In the genomic region with DNA sequence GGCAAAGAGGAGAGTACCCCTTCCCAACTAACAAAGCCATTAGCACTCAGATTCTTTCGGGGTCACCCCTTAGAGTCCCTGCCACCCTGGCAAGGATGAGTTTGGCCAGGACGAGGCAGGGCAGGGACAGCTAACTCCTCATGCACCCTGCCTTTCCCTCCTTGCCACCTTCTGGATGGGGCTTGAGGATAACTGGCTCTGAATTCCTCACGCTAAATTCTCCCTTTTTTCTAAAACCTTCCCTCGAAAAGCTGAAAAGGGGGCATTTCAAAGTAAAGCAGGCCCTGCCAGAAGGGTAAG, we compare ENCODE assay signal across 9 cellular contexts. TPM values are rescaled to one million over a fixed set of nuclear protein-coding genes. Genes with fewer than 3 reads are reported as not detected.
DNase-seq lines count a peak whose midpoint lies in the region; ATAC-seq, FAIRE-seq and TF ChIP-seq lines count a peak whose summit lies in the region.
"Had no signal": no experiment of that assay in that cellular context is flagged by ENCODE, and none has a peak within 500 bp of the region (broad histone marks: within the 10 kb centered on the region; RNA-seq: fewer than 3 reads in every experiment).

No MANE protein-coding gene starts in this region.

- peak overlapping the region; percentile 88; the same call in 1 of the 2 replicates for H2BK12ac ChIP-seq in H1 (ENCODE audit: low read depth, low read length)

- H4K8ac ChIP-seq in H1 (ENCODE audit: extremely low read depth, insufficient read depth, low read length): no peak overlapping the region

- H3K4me1 ChIP-seq in BLaER1 (peaks cover 59% of the 10 kb centered on the region), RWPE2 (ENCODE audit: insufficient read depth, poor library complexity, severe bottlenecking) (peaks cover 46% of the 10 kb centered on the region), H1 (replicated peaks in 1 of 4; ENCODE audit: control insufficient read depth in 3 of 4, insufficient read depth in 4 of 4, low read length in 3 of 4) (peaks cover 33 to 57% (median 41%) of the 10 kb centered on the region in 4 experiments), osteoblast (ENCODE audit: insufficient read depth, low read length) (peaks cover 48% of the 10 kb centered on the region)

- no peak for ATAC-seq in RWPE2 (ENCODE audit: low read depth)
- ATAC-seq in HG02938 (IDR thresholded peaks at IDR 0.05; ENCODE audit: unreplicated experiment): no peak

- POLR2A ChIA-PET in H1 (lab: Charles Lee; ENCODE audit: partially characterized antibody): interaction anchor here (0.9 to 13.6 kb wide), 11 partner anchors 3 to 98 kb away, joined by 3 to 151 read pairs (median 4); a partner anchor contains a TSS

- no peak overlapping the region for H3K56ac ChIP-seq in H1 (replicated peaks; ENCODE audit: insufficient read length, low read depth, low read length)

- WGBS in H1 (ENCODE audit: extremely low coverage in 1 of 2, insufficient coverage in 1 of 2, insufficient read length in 1 of 2, insufficient replicate concordance in 2 of 2, low coverage in 1 of 2, low lambda C conversion rate in 2 of 2, missing lambda C conversion rate in 1 of 2), 2 experiments: 32% methylated on average over 4 of the region's 4 CpGs; no CpG with 5 or more reads in 1 of the 2 experiments

- H3K79me2 ChIP-seq in H1 (ENCODE audit: control insufficient read depth in 1 of 2, insufficient read depth in 2 of 2, low read length in 2 of 2) (peaks cover 4 to 16% of the 10 kb centered on the region in 2 experiments; a peak in 3 of 4 replicates), osteoblast (ENCODE audit: insufficient read depth, low read length) (peaks cover 17% of the 10 kb centered on the region)

- H3K14ac ChIP-seq in H1 (ENCODE audit: insufficient read length): no peak overlapping the region

- peak overlapping the region; percentile 77; the same call in 1 of the 2 replicates for H2BK5ac ChIP-seq in H1 (ENCODE audit: low read depth, low read length)

- H3K9me3 ChIP-seq in BLaER1 (no peaks in the 10 kb centered on the region), RWPE2 (ENCODE audit: severe bottlenecking) (no peaks in the 10 kb centered on the region), H1 (ENCODE audit: insufficient read depth in 2 of 2, low read depth in 1 of 2, low read length in 1 of 2) (no peaks in the 10 kb centered on the region), osteoblast (ENCODE audit: low read depth, low read length) (no peaks in the 10 kb centered on the region)

- no peaks in the 10 kb centered on the region for H3K27me3 ChIP-seq in BLaER1
- H3K27me3 ChIP-seq in RWPE2 (ENCODE audit: insufficient read depth, poor library complexity, severe bottlenecking): no peaks in the 10 kb centered on the region
- peaks cover 0 to 3% (median 0%) of the 10 kb centered on the region in 4 experiments; a peak in 1 of 7 replicates for H3K27me3 ChIP-seq in H1 (replicated peaks in 1 of 4; ENCODE audit: control insufficient read depth in 3 of 4, extremely low read depth in 1 of 4, insufficient read depth in 3 of 4, low read length in 3 of 4)
- H3K27me3 ChIP-seq in osteoblast (ENCODE audit: insufficient read depth, low read length): no peaks in the 10 kb centered on the region

- TF ChIP-seq POLR2A in H1 (IDR thresholded peaks at IDR 0.05; ENCODE audit: control extremely low read depth in 1 of 2, low read depth in 2 of 2, low read length in 2 of 2): no peak

- H3K79me1 ChIP-seq in H1 (ENCODE audit: low read depth, low read length): peaks cover 6% of the 10 kb centered on the region

- H3K18ac ChIP-seq in H1 (ENCODE audit: extremely low read depth, low read length): peak overlapping the region; percentile 95

- peak overlapping the region; percentile 91 for H4K91ac ChIP-seq in H1 (replicated peaks; ENCODE audit: insufficient read length, low read length)

- H3K4me2 ChIP-seq in BLaER1 (peak overlapping the region; percentile 93), H1 (ENCODE audit: insufficient read depth in 1 of 2, low read depth in 2 of 2, low read length in 2 of 2) (peak overlapping the region; percentile 99 to 100), osteoblast (ENCODE audit: insufficient read depth, low read length) (no peak overlapping the region)

- H2BK20ac ChIP-seq in H1 (ENCODE audit: low read length): peak overlapping the region; percentile 67; the same call in 1 of the 2 replicates

- TF ChIP-seq CTCF in RWPE2 (IDR thresholded peaks at IDR 0.05; ENCODE audit: poor library complexity, severe bottlenecking) (no peak), H1 (IDR thresholded peaks at IDR 0.05; ENCODE audit: control extremely low read depth in 1 of 3, insufficient read depth in 1 of 3, low read depth in 1 of 3, low read length in 3 of 3) (no peak), osteoblast (IDR thresholded peaks at IDR 0.05; ENCODE audit: extremely low read depth, low read depth, low read length) (no peak)

- H2BK15ac ChIP-seq in H1 (ENCODE audit: low read length): peak overlapping the region; percentile 48; the same call in 1 of the 2 replicates

- H3K23me2 ChIP-seq in H1 (ENCODE audit: low read depth, low read length): peaks cover 26% of the 10 kb centered on the region

- H2BK120ac ChIP-seq in H1 (replicated peaks; ENCODE audit: low read depth, low read length): peak overlapping the region; percentile 58

- CTCF ChIA-PET in H1 (lab: Charles Lee; ENCODE audit: partially characterized antibody): interaction anchor here (1.5 to 22.3 kb wide), 3 partner anchors 9 to 39 kb away, joined by 11 to 654 read pairs (median 535); a partner anchor contains a TSS

- no peak for TF ChIP-seq RAD21 in H1 (IDR thresholded peaks at IDR 0.05 in 1 of 2, conservative IDR thresholded peaks at IDR 0.05 in 1 of 2; ENCODE audit: low read depth in 2 of 2, low read length in 2 of 2)

- FAIRE-seq in H1 (lab: Jason Lieb, UNC): no peak

- DNase-seq in RWPE2 (ENCODE audit: low spot score) (peak; percentile 19), H1 (ENCODE audit: low read depth in 1 of 2, low spot score in 2 of 2) (no peak), osteoblast (ENCODE audit: insufficient read length, low spot score, missing footprints) (peak; percentile 66), COR-L47 (lab: John Stamatoyannopoulos, UW) (no peak), NCI-H146 (lab: John Stamatoyannopoulos, UW) (no peak), NCI-H2107 (lab: John Stamatoyannopoulos, UW) (no peak)
- DNase-seq: DMS53 had no signal

- peak overlapping the region; percentile 76 for H3K27ac ChIP-seq in BLaER1
- H3K27ac ChIP-seq in RWPE2 (ENCODE audit: poor library complexity, severe bottlenecking): peak overlapping the region; percentile 96
- no peak overlapping the region for H3K27ac ChIP-seq in H1 (ENCODE audit: low read depth, low read length)
- no peak overlapping the region for H3K27ac ChIP-seq in osteoblast (ENCODE audit: low read depth, low read length)

- H3K9ac ChIP-seq in BLaER1 (peak overlapping the region; percentile 76), H1 (replicated peaks in 1 of 4; ENCODE audit: extremely low read depth in 1 of 4, low read depth in 3 of 4, low read length in 3 of 4) (peak overlapping the region in 1 of 4 experiments; percentile 43; a peak in 1 of 7 replicates)

- peak overlapping the region; percentile 74; the same call in 1 of the 2 replicates for H3K4me3 ChIP-seq in BLaER1
- no peak overlapping the region for H3K4me3 ChIP-seq in RWPE2 (ENCODE audit: severe bottlenecking)
- peak overlapping the region in 1 of 4 experiments; percentile 89; a peak in 2 of 8 replicates for H3K4me3 ChIP-seq in H1 (ENCODE audit: extremely low read depth in 1 of 4, insufficient read depth in 2 of 4, low read depth in 3 of 4, low read length in 4 of 4)
- H3K4me3 ChIP-seq in osteoblast (ENCODE audit: insufficient read depth, low read length): no peak overlapping the region

- TF ChIP-seq EP300 in H1 (IDR thresholded peaks at IDR 0.05; ENCODE audit: borderline replicate concordance in 1 of 2, low read depth in 2 of 2, low read length in 2 of 2): no peak

- peak overlapping the region; percentile 91; the same call in 1 of the 2 replicates for H2AK5ac ChIP-seq in H1 (ENCODE audit: low read depth, low read length)

- peak overlapping the region; percentile 4 for H3K4ac ChIP-seq in H1 (replicated peaks; ENCODE audit: insufficient read length, low read depth, low read length)

- H4K5ac ChIP-seq in H1 (ENCODE audit: insufficient read length, low read depth, low read length): peak overlapping the region; percentile 49

- no peak overlapping the region for H3K23ac ChIP-seq in H1 (ENCODE audit: insufficient read length)

- H3K36me3 ChIP-seq in BLaER1 (peaks cover 16% of the 10 kb centered on the region), RWPE2 (ENCODE audit: low read depth) (no peaks in the 10 kb centered on the region), H1 (ENCODE audit: control insufficient read depth in 2 of 4, insufficient read depth in 4 of 4, low read length in 3 of 4) (no peaks in the 10 kb centered on the region; a peak in 1 of 8 replicates), osteoblast (ENCODE audit: insufficient read depth, low read length) (no peaks in the 10 kb centered on the region)

- H4K20me1 ChIP-seq in BLaER1 (peaks cover 5% of the 10 kb centered on the region; the same call in 1 of the 2 replicates), H1 (replicated peaks in 1 of 2; ENCODE audit: control insufficient read depth in 1 of 2, insufficient read depth in 2 of 2, low read length in 2 of 2) (peaks cover 0 to 3% of the 10 kb centered on the region in 2 experiments), osteoblast (ENCODE audit: insufficient read depth, low read length) (no peaks in the 10 kb centered on the region)

- H2AFZ ChIP-seq in H1 (ENCODE audit: low read length): no peak overlapping the region
- no peak overlapping the region for H2AFZ ChIP-seq in osteoblast (ENCODE audit: low read length)

RNA-seq across cellular contexts. Expression of a gene that starts 9.1 kb away (rescaled TPM):
- 68.6 and 68.9 TPM in 2 replicates for total RNA-seq in H1 (2021; fragmentation: NEBNext Ultra II Directional; extraction: Animal tissue kit (Norgen Biotek cat#: 25700))
- polyA plus RNA-seq in H1 (2011; rRNA removed): 68.6 and 84.2 TPM in 2 replicates
- polyA plus RNA-seq in H1 (2011; cell fraction: cytosol; rRNA removed): 68.7 TPM
- 145 TPM for polyA plus RNA-seq in H1 (2011; cell fraction: nucleus; rRNA removed)
- 66.2 to 80.8 TPM (median 70.6 TPM) in 4 replicates for polyA plus RNA-seq in H1 (2012, experiment 1 of 2)
- 66.9 TPM for polyA plus RNA-seq in H1 (2012, experiment 2 of 2)
- 37.2 TPM for polyA plus RNA-seq in H1 (2013, experiment 1 of 2)
- 34.6 TPM for polyA plus RNA-seq in H1 (2013, experiment 2 of 2)
- 40.1 and 58.9 TPM in 2 replicates for polyA minus RNA-seq in H1 (2011; rRNA and poly(A)+ RNA removed)
- 38.5 TPM for polyA minus RNA-seq in H1 (2011; cell fraction: cytosol; rRNA and poly(A)+ RNA removed)
- polyA minus RNA-seq in H1 (2011; cell fraction: nucleus; rRNA and poly(A)+ RNA removed): 31.3 TPM
- total RNA-seq in osteoblast: 46.6 and 49.9 TPM in 2 replicates

RNA-seq across cellular contexts. Expression of a gene that starts 15.9 kb away (rescaled TPM):
- 0.54 and 1.2 TPM in 2 replicates for total RNA-seq in H1 (2021; fragmentation: NEBNext Ultra II Directional; extraction: Animal tissue kit (Norgen Biotek cat#: 25700))
- 0.25 and 0.35 TPM in 2 replicates for polyA plus RNA-seq in H1 (2011; rRNA removed)
- 0.17 TPM for polyA plus RNA-seq in H1 (2011; cell fraction: cytosol; rRNA removed)
- polyA plus RNA-seq in H1 (2011; cell fraction: nucleus; rRNA removed): 2.2 TPM
- 0.29 to 0.72 TPM (median 0.58 TPM) in 4 replicates for polyA plus RNA-seq in H1 (2012, experiment 1 of 2)
- 0.22 TPM for polyA plus RNA-seq in H1 (2012, experiment 2 of 2)
- polyA plus RNA-seq in H1 (2013, experiment 1 of 2): 0.45 TPM
- 0.40 TPM for polyA plus RNA-seq in H1 (2013, experiment 2 of 2)
- 0.80 and 1.0 TPM in 2 replicates for polyA minus RNA-seq in H1 (2011; rRNA and poly(A)+ RNA removed)
- not detected for polyA minus RNA-seq in H1 (2011; cell fraction: cytosol; rRNA and poly(A)+ RNA removed)
- polyA minus RNA-seq in H1 (2011; cell fraction: nucleus; rRNA and poly(A)+ RNA removed): not detected
- total RNA-seq in osteoblast: 0.88 and 1.1 TPM in 2 replicates

RNA-seq across cellular contexts. Expression of a gene that starts 42.2 kb away (rescaled TPM):
- total RNA-seq in H1 (2021; fragmentation: NEBNext Ultra II Directional; extraction: Animal tissue kit (Norgen Biotek cat#: 25700)): 8.8 and 10.0 TPM in 2 replicates
- polyA plus RNA-seq in H1 (2011; rRNA removed): 11.3 and 15.4 TPM in 2 replicates
- 18.1 TPM for polyA plus RNA-seq in H1 (2011; cell fraction: cytosol; rRNA removed)
- polyA plus RNA-seq in H1 (2011; cell fraction: nucleus; rRNA removed): 55.6 TPM
- polyA plus RNA-seq in H1 (2012, experiment 1 of 2): 11.4 to 14.0 TPM (median 12.7 TPM) in 4 replicates
- 5.2 TPM for polyA plus RNA-seq in H1 (2012, experiment 2 of 2)
- 5.6 TPM for polyA plus RNA-seq in H1 (2013, experiment 1 of 2)
- polyA plus RNA-seq in H1 (2013, experiment 2 of 2): 4.5 TPM
- 5.1 and 7.6 TPM in 2 replicates for polyA minus RNA-seq in H1 (2011; rRNA and poly(A)+ RNA removed)
- polyA minus RNA-seq in H1 (2011; cell fraction: cytosol; rRNA and poly(A)+ RNA removed): 6.6 TPM
- 9.2 TPM for polyA minus RNA-seq in H1 (2011; cell fraction: nucleus; rRNA and poly(A)+ RNA removed)
- total RNA-seq in osteoblast: 9.1 and 9.4 TPM in 2 replicates

RNA-seq across cellular contexts. Expression of a gene that starts 42.4 kb away (rescaled TPM):
- 35.6 and 40.0 TPM in 2 replicates for total RNA-seq in H1 (2021; fragmentation: NEBNext Ultra II Directional; extraction: Animal tissue kit (Norgen Biotek cat#: 25700))
- polyA plus RNA-seq in H1 (2011; rRNA removed): 7.6 and 8.2 TPM in 2 replicates
- 11.3 TPM for polyA plus RNA-seq in H1 (2011; cell fraction: cytosol; rRNA removed)
- polyA plus RNA-seq in H1 (2011; cell fraction: nucleus; rRNA removed): 19.1 TPM
- 12.5 to 15.6 TPM (median 15.4 TPM) in 4 replicates for polyA plus RNA-seq in H1 (2012, experiment 1 of 2)
- 3.9 TPM for polyA plus RNA-seq in H1 (2012, experiment 2 of 2)
- 7.8 TPM for polyA plus RNA-seq in H1 (2013, experiment 1 of 2)
- 7.2 TPM for polyA plus RNA-seq in H1 (2013, experiment 2 of 2)
- 20.4 and 28.1 TPM in 2 replicates for polyA minus RNA-seq in H1 (2011; rRNA and poly(A)+ RNA removed)
- 7.6 TPM for polyA minus RNA-seq in H1 (2011; cell fraction: cytosol; rRNA and poly(A)+ RNA removed)
- 43.3 TPM for polyA minus RNA-seq in H1 (2011; cell fraction: nucleus; rRNA and poly(A)+ RNA removed)
- total RNA-seq in osteoblast: 14.7 and 19.5 TPM in 2 replicates

RNA-seq across cellular contexts. Expression of a gene that starts 45.1 kb away (rescaled TPM):
- 47.0 and 52.7 TPM in 2 replicates for total RNA-seq in H1 (2021; fragmentation: NEBNext Ultra II Directional; extraction: Animal tissue kit (Norgen Biotek cat#: 25700))
- polyA plus RNA-seq in H1 (2011; rRNA removed): 31.8 and 49.6 TPM in 2 replicates
- polyA plus RNA-seq in H1 (2011; cell fraction: cytosol; rRNA removed): 19.1 TPM
- 85.9 TPM for polyA plus RNA-seq in H1 (2011; cell fraction: nucleus; rRNA removed)
- polyA plus RNA-seq in H1 (2012, experiment 1 of 2): 26.9 to 39.1 TPM (median 30.7 TPM) in 4 replicates
- 33.7 TPM for polyA plus RNA-seq in H1 (2012, experiment 2 of 2)
- polyA plus RNA-seq in H1 (2013, experiment 1 of 2): 21.7 TPM
- polyA plus RNA-seq in H1 (2013, experiment 2 of 2): 15.1 TPM
- 66.7 and 78.4 TPM in 2 replicates for polyA minus RNA-seq in H1 (2011; rRNA and poly(A)+ RNA removed)
- 20.3 TPM for polyA minus RNA-seq in H1 (2011; cell fraction: cytosol; rRNA and poly(A)+ RNA removed)
- 39.1 TPM for polyA minus RNA-seq in H1 (2011; cell fraction: nucleus; rRNA and poly(A)+ RNA removed)
- 0.72 and 1.8 TPM in 2 replicates for total RNA-seq in osteoblast

Comparison
In these comparisons a context has a peak if more than half of its experiments do, and no peak if none do; other contexts are left out.
1. H3K27ac ChIP-seq: peak in BLaER1 (single experiment) and RWPE2 (single experiment); none in H1 (single experiment) and osteoblast (single experiment).
2. DNase-seq: peak in RWPE2 (single experiment) and osteoblast (single experiment); none in H1 (0 of 2), COR-L47 (single experiment), NCI-H146 (single experiment) and NCI-H2107 (single experiment).